Comparison of ENCODE assay signal across 1 cellular context in the genomic region with DNA sequence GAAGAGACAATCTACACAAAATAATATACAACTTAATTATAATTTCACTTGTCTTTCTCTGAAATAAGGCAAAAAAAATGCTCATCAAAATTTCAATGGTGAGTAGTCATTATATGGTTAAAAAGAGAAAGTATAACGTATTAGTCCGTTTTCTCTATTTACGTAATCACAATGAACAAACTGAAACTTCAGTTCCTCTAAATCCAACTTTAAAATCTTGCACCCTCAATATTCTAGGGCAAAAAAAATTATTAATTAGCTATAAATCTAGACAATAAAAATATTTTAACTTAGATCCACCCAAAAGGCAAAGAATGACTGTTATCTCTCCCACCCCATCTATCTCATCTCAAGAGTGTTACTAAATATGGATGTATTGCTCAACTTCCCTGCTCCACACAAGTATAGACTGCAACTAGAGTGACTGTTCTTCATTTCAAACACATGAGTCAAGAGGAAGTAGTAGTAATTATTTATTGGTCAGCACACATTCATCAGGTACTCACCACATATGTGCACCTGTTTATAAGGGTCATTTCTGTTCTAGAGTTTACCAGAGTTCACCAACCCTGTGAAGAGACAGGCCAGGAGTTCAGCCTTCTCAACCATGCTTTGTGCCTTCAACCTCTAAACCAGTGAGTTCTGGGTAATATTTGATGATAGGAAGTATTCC.
TF ChIP-seq lines count a peak whose summit lies in the region.

No MANE protein-coding gene starts in this region.

TF ChIP-seq in HepG2, 621 proteins besides CTCF, POLR2A, EP300 and RAD21 (continued from another document and continues in another):
- TF ChIP-seq, protein P1, sequence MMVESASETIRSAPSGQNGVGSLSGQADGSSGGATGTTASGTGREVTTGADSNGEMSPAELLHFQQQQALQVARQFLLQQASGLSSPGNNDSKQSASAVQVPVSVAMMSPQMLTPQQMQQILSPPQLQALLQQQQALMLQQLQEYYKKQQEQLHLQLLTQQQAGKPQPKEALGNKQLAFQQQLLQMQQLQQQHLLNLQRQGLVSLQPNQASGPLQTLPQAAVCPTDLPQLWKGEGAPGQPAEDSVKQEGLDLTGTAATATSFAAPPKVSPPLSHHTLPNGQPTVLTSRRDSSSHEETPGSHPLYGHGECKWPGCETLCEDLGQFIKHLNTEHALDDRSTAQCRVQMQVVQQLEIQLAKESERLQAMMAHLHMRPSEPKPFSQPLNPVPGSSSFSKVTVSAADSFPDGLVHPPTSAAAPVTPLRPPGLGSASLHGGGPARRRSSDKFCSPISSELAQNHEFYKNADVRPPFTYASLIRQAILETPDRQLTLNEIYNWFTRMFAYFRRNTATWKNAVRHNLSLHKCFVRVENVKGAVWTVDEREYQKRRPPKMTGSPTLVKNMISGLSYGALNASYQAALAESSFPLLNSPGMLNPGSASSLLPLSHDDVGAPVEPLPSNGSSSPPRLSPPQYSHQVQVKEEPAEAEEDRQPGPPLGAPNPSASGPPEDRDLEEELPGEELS (CRISPR knock-in tag; IDR thresholded peaks at IDR 0.05): peak; percentile 30; the same call in 1 of the 2 replicates
- TF ChIP-seq SMC3 (IDR thresholded peaks at IDR 0.05; ENCODE audit: low read length): no peak
- no peak for TF ChIP-seq ZNF224 (CRISPR knock-in tag; IDR thresholded peaks at IDR 0.05)
- TF ChIP-seq NFYB (CRISPR knock-in tag; IDR thresholded peaks at IDR 0.05): no peak
- TF ChIP-seq, protein P2, sequence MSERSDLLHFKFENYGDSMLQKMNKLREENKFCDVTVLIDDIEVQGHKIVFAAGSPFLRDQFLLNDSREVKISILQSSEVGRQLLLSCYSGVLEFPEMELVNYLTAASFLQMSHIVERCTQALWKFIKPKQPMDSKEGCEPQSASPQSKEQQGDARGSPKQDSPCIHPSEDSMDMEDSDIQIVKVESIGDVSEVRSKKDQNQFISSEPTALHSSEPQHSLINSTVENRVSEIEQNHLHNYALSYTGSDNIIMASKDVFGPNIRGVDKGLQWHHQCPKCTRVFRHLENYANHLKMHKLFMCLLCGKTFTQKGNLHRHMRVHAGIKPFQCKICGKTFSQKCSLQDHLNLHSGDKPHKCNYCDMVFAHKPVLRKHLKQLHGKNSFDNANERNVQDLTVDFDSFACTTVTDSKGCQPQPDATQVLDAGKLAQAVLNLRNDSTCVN (CRISPR knock-in tag; IDR thresholded peaks at IDR 0.05; ENCODE audit: borderline replicate concordance): no peak
- TF ChIP-seq, protein P3, sequence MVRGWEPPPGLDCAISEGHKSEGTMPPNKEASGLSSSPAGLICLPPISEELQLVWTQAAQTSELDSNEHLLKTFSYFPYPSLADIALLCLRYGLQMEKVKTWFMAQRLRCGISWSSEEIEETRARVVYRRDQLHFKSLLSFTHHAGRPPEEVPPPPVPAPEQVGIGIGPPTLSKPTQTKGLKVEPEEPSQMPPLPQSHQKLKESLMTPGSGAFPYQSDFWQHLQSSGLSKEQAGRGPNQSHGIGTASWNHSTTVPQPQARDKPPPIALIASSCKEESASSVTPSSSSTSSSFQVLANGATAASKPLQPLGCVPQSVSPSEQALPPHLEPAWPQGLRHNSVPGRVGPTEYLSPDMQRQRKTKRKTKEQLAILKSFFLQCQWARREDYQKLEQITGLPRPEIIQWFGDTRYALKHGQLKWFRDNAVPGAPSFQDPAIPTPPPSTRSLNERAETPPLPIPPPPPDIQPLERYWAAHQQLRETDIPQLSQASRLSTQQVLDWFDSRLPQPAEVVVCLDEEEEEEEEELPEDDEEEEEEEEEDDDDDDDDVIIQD (CRISPR knock-in tag; IDR thresholded peaks at IDR 0.05; ENCODE audit: low read depth): peak; percentile 89
- no peak for TF ChIP-seq ZNF362 (CRISPR knock-in tag; IDR thresholded peaks at IDR 0.05; ENCODE audit: borderline replicate concordance)
- peak; percentile 87; the same call in 1 of the 2 replicates for TF ChIP-seq ETV5 (CRISPR knock-in tag; IDR thresholded peaks at IDR 0.05; ENCODE audit: borderline replicate concordance)
- TF ChIP-seq NBN (conservative IDR thresholded peaks at IDR 0.05): no peak
- TF ChIP-seq ZBTB20 (CRISPR knock-in tag; IDR thresholded peaks at IDR 0.05; ENCODE audit: borderline replicate concordance, low read depth): no peak
- peak; percentile 91 for TF ChIP-seq ARID5B (CRISPR knock-in tag; IDR thresholded peaks at IDR 0.05)
- peak; percentile 60; the same call in 1 of the 2 replicates for TF ChIP-seq JUNB (CRISPR knock-in tag; IDR thresholded peaks at IDR 0.05; ENCODE audit: borderline replicate concordance)
- no peak for TF ChIP-seq TGIF2 (CRISPR knock-in tag; IDR thresholded peaks at IDR 0.05)
- no peak for TF ChIP-seq ATF1 (CRISPR knock-in tag; IDR thresholded peaks at IDR 0.05)
- TF ChIP-seq SALL1 (CRISPR knock-in tag; IDR thresholded peaks at IDR 0.05): peak; percentile 13; the same call in 1 of the 2 replicates
- TF ChIP-seq ZNF646 (CRISPR knock-in tag; IDR thresholded peaks at IDR 0.05): no peak
- no peak for TF ChIP-seq RELA (CRISPR knock-in tag; IDR thresholded peaks at IDR 0.05)
- TF ChIP-seq RNF219 (CRISPR knock-in tag; IDR thresholded peaks at IDR 0.05): no peak
- TF ChIP-seq PLRG1 (conservative IDR thresholded peaks at IDR 0.05): no peak
- no peak for TF ChIP-seq BHLHE40 (IDR thresholded peaks at IDR 0.05; ENCODE audit: low read length)
- TF ChIP-seq ARNTL (CRISPR knock-in tag; IDR thresholded peaks at IDR 0.05): no peak
- no peak for TF ChIP-seq ZFP62 (CRISPR knock-in tag; IDR thresholded peaks at IDR 0.05)
- TF ChIP-seq, protein P4, sequence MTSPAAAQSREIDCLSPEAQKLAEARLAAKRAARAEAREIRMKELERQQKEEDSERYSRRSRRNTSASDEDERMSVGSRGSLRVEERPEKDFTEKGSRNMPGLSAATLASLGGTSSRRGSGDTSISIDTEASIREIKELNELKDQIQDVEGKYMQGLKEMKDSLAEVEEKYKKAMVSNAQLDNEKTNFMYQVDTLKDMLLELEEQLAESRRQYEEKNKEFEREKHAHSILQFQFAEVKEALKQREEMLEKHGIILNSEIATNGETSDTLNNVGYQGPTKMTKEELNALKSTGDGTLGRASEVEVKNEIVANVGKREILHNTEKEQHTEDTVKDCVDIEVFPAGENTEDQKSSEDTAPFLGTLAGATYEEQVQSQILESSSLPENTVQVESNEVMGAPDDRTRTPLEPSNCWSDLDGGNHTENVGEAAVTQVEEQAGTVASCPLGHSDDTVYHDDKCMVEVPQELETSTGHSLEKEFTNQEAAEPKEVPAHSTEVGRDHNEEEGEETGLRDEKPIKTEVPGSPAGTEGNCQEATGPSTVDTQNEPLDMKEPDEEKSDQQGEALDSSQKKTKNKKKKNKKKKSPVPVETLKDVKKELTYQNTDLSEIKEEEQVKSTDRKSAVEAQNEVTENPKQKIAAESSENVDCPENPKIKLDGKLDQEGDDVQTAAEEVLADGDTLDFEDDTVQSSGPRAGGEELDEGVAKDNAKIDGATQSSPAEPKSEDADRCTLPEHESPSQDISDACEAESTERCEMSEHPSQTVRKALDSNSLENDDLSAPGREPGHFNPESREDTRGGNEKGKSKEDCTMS (CRISPR knock-in tag; conservative IDR thresholded peaks at IDR 0.05): no peak
- TF ChIP-seq, protein P5, sequence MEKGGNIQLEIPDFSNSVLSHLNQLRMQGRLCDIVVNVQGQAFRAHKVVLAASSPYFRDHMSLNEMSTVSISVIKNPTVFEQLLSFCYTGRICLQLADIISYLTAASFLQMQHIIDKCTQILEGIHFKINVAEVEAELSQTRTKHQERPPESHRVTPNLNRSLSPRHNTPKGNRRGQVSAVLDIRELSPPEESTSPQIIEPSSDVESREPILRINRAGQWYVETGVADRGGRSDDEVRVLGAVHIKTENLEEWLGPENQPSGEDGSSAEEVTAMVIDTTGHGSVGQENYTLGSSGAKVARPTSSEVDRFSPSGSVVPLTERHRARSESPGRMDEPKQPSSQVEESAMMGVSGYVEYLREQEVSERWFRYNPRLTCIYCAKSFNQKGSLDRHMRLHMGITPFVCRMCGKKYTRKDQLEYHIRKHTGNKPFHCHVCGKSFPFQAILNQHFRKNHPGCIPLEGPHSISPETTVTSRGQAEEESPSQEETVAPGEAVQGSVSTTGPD (CRISPR knock-in tag; IDR thresholded peaks at IDR 0.05): no peak
- no peak for TF ChIP-seq HNRNPL (IDR thresholded peaks at IDR 0.05; ENCODE audit: low read depth, low read length)
- TF ChIP-seq MTA3 (CRISPR knock-in tag; IDR thresholded peaks at IDR 0.05): no peak
- TF ChIP-seq RCOR2 (CRISPR knock-in tag; IDR thresholded peaks at IDR 0.05): peak; percentile 65; the same call in 1 of the 2 replicates
- TF ChIP-seq KLF16 (CRISPR knock-in tag; IDR thresholded peaks at IDR 0.05): 0 out of 4 replicates have a peak, but pooled peaks of 1 of the 2 experiments have one; percentile 36
